12 cellular contexts compared by ENCODE assay signal in genomic region chr17:59669411-59669810, GRCh38. TPM values are rescaled to one million over a fixed set of nuclear protein-coding genes. Genes with fewer than 3 reads are reported as not detected.
A peak's percentile ranks its signal among the peaks of the same experiment; 100 is the strongest.
DNase-seq lines count a peak whose midpoint lies in the region; ATAC-seq, FAIRE-seq and TF ChIP-seq lines count a peak whose summit lies in the region.
"Had no signal": no experiment of that assay in that cellular context is flagged by ENCODE, and none has a peak within 500 bp of the region (broad histone marks: within the 10 kb centered on the region; RNA-seq: fewer than 3 reads in every experiment).

No MANE protein-coding gene starts in this region.

- H3K27ac ChIP-seq in A549: peak overlapping the region; percentile 35 to 57; a peak in 5 of 6 replicates
- H3K27ac ChIP-seq: KMS-11 had no signal

- no peak for TF ChIP-seq RAD21 in A549 (conservative IDR thresholded peaks at IDR 0.05 in 1 of 2, IDR thresholded peaks at IDR 0.05 in 1 of 2)

- H3K27me3 Mint-ChIP-seq in T-helper 17 cell: no peaks in the 10 kb centered on the region

- no peak for TF ChIP-seq POLR2A in A549 (IDR thresholded peaks at IDR 0.05; ENCODE audit: low read length)

- ATAC-seq in A549 (peak; percentile 39 to 41; a peak in 2 of 6 replicates), GM21447 (IDR thresholded peaks at IDR 0.05; ENCODE audit: unreplicated experiment) (peak; percentile 56), T-helper 17 cell (no peak)

- peak overlapping the region; percentile 37 for H3K27ac Mint-ChIP-seq in T-helper 17 cell

- POLR2A ChIA-PET in A549 (lab: Yijun Ruan, JAX): interaction anchor here (1.1 kb wide), 1 partner anchor 50 kb away, joined by 6 read pairs; the partner anchor contains the start of gene CLTC

- H3K4me2 ChIP-seq in A549: peak overlapping the region; percentile 71
- H3K4me2 ChIP-seq: KMS-11 had no signal

- TF ChIP-seq EP300 in A549 (IDR thresholded peaks at IDR 0.05): no peak

- H3K9me3 ChIP-seq in A549: no peaks in the 10 kb centered on the region
- no peaks in the 10 kb centered on the region for H3K9me3 ChIP-seq in T-helper 17 cell (ENCODE audit: control insufficient read depth, low read length, poor library complexity, severe bottlenecking)

- no peak overlapping the region for H3K4me3 ChIP-seq in A549

- TF ChIP-seq CTCF in A549 (IDR thresholded peaks at IDR 0.05) (no peak), D721Med (IDR thresholded peaks at IDR 0.05; ENCODE audit: insufficient read depth, missing control alignments) (no peak)

- no peak overlapping the region for H3K4me3 Mint-ChIP-seq in T-helper 17 cell

- peaks cover 6% of the 10 kb centered on the region for H3K36me3 Mint-ChIP-seq in T-helper 17 cell (ENCODE audit: low read depth)

- FAIRE-seq in A549 (lab: Jason Lieb, UNC) (no peak), D721Med (lab: Jason Lieb, UNC) (no peak)
- FAIRE-seq: bronchial epithelial cell had no signal

- DNase-seq in A549 (ENCODE audit: low read depth in 1 of 2, low spot score in 1 of 2) (peak in 1 of 2 experiments; percentile 21), T-helper 17 cell (no peak), left kidney (ENCODE audit: low read depth, low spot score) (peak; percentile 77), NCI-H1092 treated with DMSO at 0.1 percent for 48 hours (lab: John Stamatoyannopoulos, UW) (no peak), D721Med (ENCODE audit: insufficient read length, low spot score) (no peak), NCI-H1417 (lab: John Stamatoyannopoulos, UW) (no peak)
- DNase-seq in activated effector memory CD4-positive, alpha-beta T cell treated with anti-CD3 and anti-CD28 coated beads, Interleukin-2, amount 50 U/mL, for 16 hours: no peak
- DNase-seq: NCI-H524; stimulated activated naive CD4-positive, alpha-beta T cell had no signal

- 2% methylated on average over 1 of the region's 1 CpG for WGBS in A549 (ENCODE audit: missing lambda C conversion rate)

- CTCF ChIA-PET in A549 (lab: Yijun Ruan, JAX): no interaction called here

- H3K4me1 Mint-ChIP-seq in T-helper 17 cell: peaks cover 9% of the 10 kb centered on the region

- H3K4me1 ChIP-seq in A549: peaks cover 54% of the 10 kb centered on the region

TF ChIP-seq in A549, 52 proteins besides CTCF, POLR2A, EP300 and RAD21:
- TF ChIP-seq HOXA7 (CRISPR knock-in tag; IDR thresholded peaks at IDR 0.05) (no peak), MYC (IDR thresholded peaks at IDR 0.05; ENCODE audit: borderline replicate concordance, low read length) (no peak), HDAC2 (IDR thresholded peaks at IDR 0.05) (no peak), PBX3 (IDR thresholded peaks at IDR 0.05) (no peak), MAX (IDR thresholded peaks at IDR 0.05) (no peak), RARB (CRISPR knock-in tag; IDR thresholded peaks at IDR 0.05) (no peak)
- TF ChIP-seq, protein P1, sequence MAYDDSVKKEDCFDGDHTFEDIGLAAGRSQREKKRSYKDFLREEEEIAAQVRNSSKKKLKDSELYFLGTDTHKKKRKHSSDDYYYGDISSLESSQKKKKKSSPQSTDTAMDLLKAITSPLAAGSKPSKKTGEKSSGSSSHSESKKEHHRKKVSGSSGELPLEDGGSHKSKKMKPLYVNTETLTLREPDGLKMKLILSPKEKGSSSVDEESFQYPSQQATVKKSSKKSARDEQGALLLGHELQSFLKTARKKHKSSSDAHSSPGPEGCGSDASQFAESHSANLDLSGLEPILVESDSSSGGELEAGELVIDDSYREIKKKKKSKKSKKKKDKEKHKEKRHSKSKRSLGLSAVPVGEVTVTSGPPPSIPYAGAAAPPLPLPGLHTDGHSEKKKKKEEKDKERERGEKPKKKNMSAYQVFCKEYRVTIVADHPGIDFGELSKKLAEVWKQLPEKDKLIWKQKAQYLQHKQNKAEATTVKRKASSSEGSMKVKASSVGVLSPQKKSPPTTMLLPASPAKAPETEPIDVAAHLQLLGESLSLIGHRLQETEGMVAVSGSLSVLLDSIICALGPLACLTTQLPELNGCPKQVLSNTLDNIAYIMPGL (CRISPR knock-in tag; IDR thresholded peaks at IDR 0.05; ENCODE audit: borderline replicate concordance): no peak

RNA-seq across cellular contexts. Expression of gene PTRH2, which starts 37.8 kb away (rescaled TPM):
- polyA plus RNA-seq in A549 (2011; rRNA removed): 169 and 171 TPM in 2 replicates
- 94.6 and 108 TPM in 2 replicates for polyA plus RNA-seq in A549 (2012; cell fraction: cytosol; rRNA removed)
- polyA plus RNA-seq in A549 (2012; cell fraction: nucleus; rRNA removed): 35.6 and 63.6 TPM in 2 replicates
- 109 to 114 TPM (median 111 TPM) in 3 replicates for polyA plus RNA-seq in A549 (2017; fragmentation: RNase III; extraction: RNeasy Plus Mini Kit Qiagen cat#74134 plus additional on column Dnase treatment)
- 53.6 and 71.5 TPM in 2 replicates for polyA minus RNA-seq in A549 (2011; rRNA and poly(A)+ RNA removed)
- 1 to 10 TPM; 6.9 to 9.0 TPM for total RNA-seq in T-helper 17 cell

RNA-seq across cellular contexts. Expression of gene VMP1, which starts 38.0 kb away (rescaled TPM):
- 638 and 726 TPM in 2 replicates for polyA plus RNA-seq in A549 (2011; rRNA removed)
- polyA plus RNA-seq in A549 (2012; cell fraction: cytosol; rRNA removed): 95.8 and 122 TPM in 2 replicates
- polyA plus RNA-seq in A549 (2012; cell fraction: nucleus; rRNA removed): 106 and 218 TPM in 2 replicates
- polyA plus RNA-seq in A549 (2017; fragmentation: RNase III; extraction: RNeasy Plus Mini Kit Qiagen cat#74134 plus additional on column Dnase treatment): 354 to 422 TPM (median 395 TPM) in 3 replicates
- 969 and 1,130 TPM in 2 replicates for polyA minus RNA-seq in A549 (2011; rRNA and poly(A)+ RNA removed)
- 100 to 1,000 TPM; 132 to 159 TPM for total RNA-seq in T-helper 17 cell

RNA-seq across cellular contexts. Expression of gene CLTC, which starts 49.7 kb away (rescaled TPM):
- polyA plus RNA-seq in A549 (2011; rRNA removed): 360 and 376 TPM in 2 replicates
- 93.7 and 99.5 TPM in 2 replicates for polyA plus RNA-seq in A549 (2012; cell fraction: cytosol; rRNA removed)
- polyA plus RNA-seq in A549 (2012; cell fraction: nucleus; rRNA removed): 191 and 272 TPM in 2 replicates
- 182 to 185 TPM (median 183 TPM) in 3 replicates for polyA plus RNA-seq in A549 (2017; fragmentation: RNase III; extraction: RNeasy Plus Mini Kit Qiagen cat#74134 plus additional on column Dnase treatment)
- polyA minus RNA-seq in A549 (2011; rRNA and poly(A)+ RNA removed): 712 and 826 TPM in 2 replicates
- total RNA-seq in T-helper 17 cell: 10 to 100 TPM; 87.7 to 89.3 TPM
